ENCODE assay signal across 1 cellular context in the genomic region with DNA sequence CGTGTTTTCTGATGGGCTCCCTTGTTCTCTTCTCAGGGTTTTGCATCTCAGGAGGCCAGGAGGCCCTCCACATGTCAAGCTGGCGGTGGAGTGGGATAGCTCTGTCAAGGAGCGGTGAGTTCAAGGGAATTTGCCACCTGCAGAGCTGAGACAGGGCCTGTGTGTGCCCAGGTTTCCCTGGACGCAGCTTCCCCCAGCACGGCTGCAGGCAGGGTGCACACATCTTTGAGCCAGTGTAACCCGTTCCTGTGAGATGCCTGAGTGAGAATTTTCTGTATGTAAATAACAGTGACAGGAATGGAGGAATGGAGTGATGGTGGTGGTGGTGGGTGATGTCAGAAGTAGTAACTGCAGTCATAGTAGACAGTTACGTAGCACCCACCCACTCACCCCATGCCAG.
TF ChIP-seq lines count a peak whose summit lies in the region.

No MANE protein-coding gene starts in this region.

TF ChIP-seq in GM23338, 12 proteins besides CTCF, POLR2A, EP300 and RAD21 (continued from another document):
- TF ChIP-seq REST (IDR thresholded peaks at IDR 0.05; ENCODE audit: unreplicated experiment): no peak
- TF ChIP-seq POLR2AphosphoS5 (IDR thresholded peaks at IDR 0.05; ENCODE audit: low read depth): no peak
- no peak for TF ChIP-seq STAT1 (IDR thresholded peaks at IDR 0.05; ENCODE audit: unreplicated experiment)
- TF ChIP-seq ZNF114 (CRISPR knock-in tag; IDR thresholded peaks at IDR 0.05): no peak
- TF ChIP-seq JUNB (IDR thresholded peaks at IDR 0.05; ENCODE audit: unreplicated experiment): no peak
- TF ChIP-seq, protein P1, sequence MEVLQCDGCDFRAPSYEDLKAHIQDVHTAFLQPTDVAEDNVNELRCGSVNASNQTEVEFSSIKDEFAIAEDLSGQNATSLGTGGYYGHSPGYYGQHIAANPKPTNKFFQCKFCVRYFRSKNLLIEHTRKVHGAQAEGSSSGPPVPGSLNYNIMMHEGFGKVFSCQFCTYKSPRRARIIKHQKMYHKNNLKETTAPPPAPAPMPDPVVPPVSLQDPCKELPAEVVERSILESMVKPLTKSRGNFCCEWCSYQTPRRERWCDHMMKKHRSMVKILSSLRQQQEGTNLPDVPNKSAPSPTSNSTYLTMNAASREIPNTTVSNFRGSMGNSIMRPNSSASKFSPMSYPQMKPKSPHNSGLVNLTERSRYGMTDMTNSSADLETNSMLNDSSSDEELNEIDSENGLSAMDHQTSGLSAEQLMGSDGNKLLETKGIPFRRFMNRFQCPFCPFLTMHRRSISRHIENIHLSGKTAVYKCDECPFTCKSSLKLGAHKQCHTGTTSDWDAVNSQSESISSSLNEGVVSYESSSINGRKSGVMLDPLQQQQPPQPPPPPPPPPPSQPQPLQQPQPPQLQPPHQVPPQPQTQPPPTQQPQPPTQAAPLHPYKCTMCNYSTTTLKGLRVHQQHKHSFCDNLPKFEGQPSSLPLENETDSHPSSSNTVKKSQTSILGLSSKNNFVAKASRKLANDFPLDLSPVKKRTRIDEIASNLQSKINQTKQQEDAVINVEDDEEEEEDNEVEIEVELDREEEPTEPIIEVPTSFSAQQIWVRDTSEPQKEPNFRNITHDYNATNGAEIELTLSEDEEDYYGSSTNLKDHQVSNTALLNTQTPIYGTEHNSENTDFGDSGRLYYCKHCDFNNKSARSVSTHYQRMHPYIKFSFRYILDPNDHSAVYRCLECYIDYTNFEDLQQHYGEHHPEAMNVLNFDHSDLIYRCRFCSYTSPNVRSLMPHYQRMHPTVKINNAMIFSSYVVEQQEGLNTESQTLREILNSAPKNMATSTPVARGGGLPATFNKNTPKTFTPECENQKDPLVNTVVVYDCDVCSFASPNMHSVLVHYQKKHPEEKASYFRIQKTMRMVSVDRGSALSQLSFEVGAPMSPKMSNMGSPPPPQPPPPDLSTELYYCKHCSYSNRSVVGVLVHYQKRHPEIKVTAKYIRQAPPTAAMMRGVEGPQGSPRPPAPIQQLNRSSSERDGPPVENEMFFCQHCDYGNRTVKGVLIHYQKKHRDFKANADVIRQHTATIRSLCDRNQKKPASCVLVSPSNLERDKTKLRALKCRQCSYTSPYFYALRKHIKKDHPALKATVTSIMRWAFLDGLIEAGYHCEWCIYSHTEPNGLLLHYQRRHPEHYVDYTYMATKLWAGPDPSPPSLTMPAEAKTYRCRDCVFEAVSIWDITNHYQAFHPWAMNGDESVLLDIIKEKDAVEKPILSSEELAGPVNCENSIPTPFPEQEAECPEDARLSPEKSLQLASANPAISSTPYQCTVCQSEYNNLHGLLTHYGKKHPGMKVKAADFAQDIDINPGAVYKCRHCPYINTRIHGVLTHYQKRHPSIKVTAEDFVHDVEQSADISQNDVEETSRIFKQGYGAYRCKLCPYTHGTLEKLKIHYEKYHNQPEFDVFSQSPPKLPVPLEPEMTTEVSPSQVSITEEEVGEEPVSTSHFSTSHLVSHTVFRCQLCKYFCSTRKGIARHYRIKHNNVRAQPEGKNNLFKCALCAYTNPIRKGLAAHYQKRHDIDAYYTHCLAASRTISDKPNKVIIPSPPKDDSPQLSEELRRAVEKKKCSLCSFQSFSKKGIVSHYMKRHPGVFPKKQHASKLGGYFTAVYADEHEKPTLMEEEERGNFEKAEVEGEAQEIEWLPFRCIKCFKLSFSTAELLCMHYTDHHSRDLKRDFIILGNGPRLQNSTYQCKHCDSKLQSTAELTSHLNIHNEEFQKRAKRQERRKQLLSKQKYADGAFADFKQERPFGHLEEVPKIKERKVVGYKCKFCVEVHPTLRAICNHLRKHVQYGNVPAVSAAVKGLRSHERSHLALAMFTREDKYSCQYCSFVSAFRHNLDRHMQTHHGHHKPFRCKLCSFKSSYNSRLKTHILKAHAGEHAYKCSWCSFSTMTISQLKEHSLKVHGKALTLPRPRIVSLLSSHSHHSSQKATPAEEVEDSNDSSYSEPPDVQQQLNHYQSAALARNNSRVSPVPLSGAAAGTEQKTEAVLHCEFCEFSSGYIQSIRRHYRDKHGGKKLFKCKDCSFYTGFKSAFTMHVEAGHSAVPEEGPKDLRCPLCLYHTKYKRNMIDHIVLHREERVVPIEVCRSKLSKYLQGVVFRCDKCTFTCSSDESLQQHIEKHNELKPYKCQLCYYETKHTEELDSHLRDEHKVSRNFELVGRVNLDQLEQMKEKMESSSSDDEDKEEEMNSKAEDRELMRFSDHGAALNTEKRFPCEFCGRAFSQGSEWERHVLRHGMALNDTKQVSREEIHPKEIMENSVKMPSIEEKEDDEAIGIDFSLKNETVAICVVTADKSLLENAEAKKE (CRISPR knock-in tag; IDR thresholded peaks at IDR 0.05): no peak
- TF ChIP-seq CREB1 (CRISPR knock-in tag; IDR thresholded peaks at IDR 0.05; ENCODE audit: low read depth): no peak
- TF ChIP-seq, protein P2, sequence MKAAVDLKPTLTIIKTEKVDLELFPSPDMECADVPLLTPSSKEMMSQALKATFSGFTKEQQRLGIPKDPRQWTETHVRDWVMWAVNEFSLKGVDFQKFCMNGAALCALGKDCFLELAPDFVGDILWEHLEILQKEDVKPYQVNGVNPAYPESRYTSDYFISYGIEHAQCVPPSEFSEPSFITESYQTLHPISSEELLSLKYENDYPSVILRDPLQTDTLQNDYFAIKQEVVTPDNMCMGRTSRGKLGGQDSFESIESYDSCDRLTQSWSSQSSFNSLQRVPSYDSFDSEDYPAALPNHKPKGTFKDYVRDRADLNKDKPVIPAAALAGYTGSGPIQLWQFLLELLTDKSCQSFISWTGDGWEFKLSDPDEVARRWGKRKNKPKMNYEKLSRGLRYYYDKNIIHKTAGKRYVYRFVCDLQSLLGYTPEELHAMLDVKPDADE (IDR thresholded peaks at IDR 0.05): no peak
- TF ChIP-seq ZNF331 (CRISPR knock-in tag; IDR thresholded peaks at IDR 0.05; ENCODE audit: low read depth): no peak
